ENCODE assay signal across 26 cellular contexts in the genomic region with DNA sequence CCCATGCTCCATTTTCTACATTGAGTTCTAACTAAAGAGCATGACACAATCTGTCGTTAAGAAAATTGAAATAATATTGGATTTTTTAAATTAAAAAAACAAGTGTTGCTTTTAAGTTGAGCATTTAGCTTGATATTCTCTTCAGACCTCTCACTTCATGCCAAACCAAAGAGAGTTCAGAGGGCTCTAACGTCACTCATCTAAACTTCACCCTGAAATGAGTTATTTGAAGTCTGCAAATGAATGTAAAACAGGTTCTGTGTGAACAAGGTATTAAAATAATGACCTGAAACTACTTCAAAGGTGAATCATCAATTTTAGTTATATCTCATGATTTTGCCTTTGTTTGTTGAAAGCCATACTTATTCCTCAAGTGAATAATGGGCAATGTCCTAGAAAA.
"Had no signal": no experiment of that assay in that cellular context is flagged by ENCODE, and none has a peak within 500 bp of the region (broad histone marks: within the 10 kb centered on the region; RNA-seq: fewer than 3 reads in every experiment).

No MANE protein-coding gene starts in this region.

- H3K27me3 ChIP-seq: heart right ventricle, left lung, right atrium auricular region, sigmoid colon had no signal

- FAIRE-seq: endothelial cell of umbilical vein, islet of Langerhans, urothelium cell line had no signal

- H3K4me1 ChIP-seq: left lung, prostate gland, right atrium auricular region had no signal

- H3K27ac Mint-ChIP-seq: naive thymus-derived CD4-positive, alpha-beta T cell; nephron; stimulated activated naive CD8-positive, alpha-beta T cell treated with anti-CD3 and anti-CD28 coated beads, Interleukin-15, amount 100 ng/mL, for 72 hours had no signal

- H3K36me3 Mint-ChIP-seq: naive thymus-derived CD4-positive, alpha-beta T cell had no signal

- H3K9me3 ChIP-seq: esophagus squamous epithelium, left lung, prostate gland, right atrium auricular region, sigmoid colon, suprapubic skin had no signal

- DNase-seq: dermis blood vessel endothelial cell; effector memory CD4-positive, alpha-beta T cell; esophagus squamous epithelium; foreskin melanocyte; glutamatergic neuron; heart right ventricle; hippocampal formation; left cardiac atrium; left lung; mesendoderm; midbrain; naive thymus-derived CD4-positive, alpha-beta T cell; nucleus accumbens; sigmoid colon; stimulated activated CD4-positive, alpha-beta T cell treated with anti-CD3 and anti-CD28 coated beads, Interleukin-2, amount 100 ng/mL, for 24 hours; stimulated activated naive CD4-positive, alpha-beta T cell; stimulated activated naive CD8-positive, alpha-beta T cell treated with anti-CD3 and anti-CD28 coated beads, Interleukin-15, amount 100 ng/mL, for 72 hours; trophoblast cell had no signal

- H3K4me3 Mint-ChIP-seq: naive thymus-derived CD4-positive, alpha-beta T cell; nephron; stimulated activated naive CD8-positive, alpha-beta T cell treated with anti-CD3 and anti-CD28 coated beads, Interleukin-15, amount 100 ng/mL, for 72 hours had no signal

- H3K4me3 ChIP-seq: coronary artery, esophagus squamous epithelium, heart right ventricle, left lung, prostate gland, right atrium auricular region, sigmoid colon, suprapubic skin had no signal

- H3K27ac ChIP-seq: coronary artery, esophagus squamous epithelium, heart right ventricle, left lung, prostate gland, right atrium auricular region, sigmoid colon, suprapubic skin had no signal

- H3K36me3 ChIP-seq: esophagus squamous epithelium, heart right ventricle, left lung, prostate gland, right atrium auricular region, sigmoid colon, suprapubic skin had no signal

- ATAC-seq: heart right ventricle; left cardiac atrium; left lung; naive thymus-derived CD4-positive, alpha-beta T cell; stimulated activated naive CD8-positive, alpha-beta T cell treated with anti-CD3 and anti-CD28 coated beads, Interleukin-15, amount 100 ng/mL, for 72 hours had no signal
